8 cellular contexts compared by ENCODE assay signal in genomic region chr1:243254233-243254926, GRCh38. TPM values are rescaled to one million over a fixed set of nuclear protein-coding genes. Genes with fewer than 3 reads are reported as not detected.
DNase-seq lines count a peak whose midpoint lies in the region; ATAC-seq, FAIRE-seq and TF ChIP-seq lines count a peak whose summit lies in the region.

No MANE protein-coding gene starts in this region.

- peak overlapping the region; percentile 83 for H3K9ac ChIP-seq in HCT116 (ENCODE audit: low read length)

- H3K27me3 ChIP-seq in HCT116 (ENCODE audit: insufficient read depth, low read length) (no peaks in the 10 kb centered on the region), small intestine (ENCODE audit: control insufficient read depth in 2 of 2, insufficient read depth in 2 of 2, low read length in 2 of 2) (no peaks in the 10 kb centered on the region)

- WGBS in small intestine, 3 donors: 0 to 1% (median 1%) methylated on average over 30 to 50 of the region's 50 CpGs

- no peak for TF ChIP-seq RAD21 in HCT116 (IDR thresholded peaks at IDR 0.05; ENCODE audit: low read depth)

- BruUV-seq in HCT116 (replicated peaks; lab: Mats Ljungman, UMichigan): no TSS peak

- in situ Hi-C loops in T47D (cut with HindIII; ENCODE audit: low pct_unique_long_range_greater_than_20kb, low sequenced_read_pairs): no loop called here

- POLR2A ChIA-PET in HCT116 (lab: Charles Lee): interaction anchor here (1.5 to 3.0 kb wide), 2 partner anchors 8 to 12 kb away, joined by 4 to 23 read pairs; no protein-coding TSS in a partner anchor

- H3K9me2 ChIP-seq in HCT116 (ENCODE audit: insufficient read depth): no peaks in the 10 kb centered on the region

- RAD21 ChIA-PET in HCT116 (lab: Charles Lee; ENCODE audit: low non-redundant PET in 1 of 2, low total read pairs in 2 of 2, uncharacterized antibody in 2 of 2, unreplicated experiment in 2 of 2): interaction anchor here in 1 of 2 experiments (1.1 kb wide), 1 partner anchor 30 kb away, joined by 3 read pairs; no protein-coding TSS in a partner anchor

- peaks cover 82% of the 10 kb centered on the region for H3K79me2 ChIP-seq in HCT116 (ENCODE audit: insufficient read depth, low read length)

- H4K20me1 ChIP-seq in HCT116 (ENCODE audit: insufficient read depth): no peaks in the 10 kb centered on the region; the same call in 1 of the 2 replicates

- peak overlapping the region; percentile 82 for H3K4me2 ChIP-seq in HCT116 (ENCODE audit: low read length)

- H3K9me3 ChIP-seq in HCT116 (ENCODE audit: control insufficient read depth in 1 of 2, insufficient read depth in 1 of 2, low read depth in 1 of 2, low read length in 2 of 2) (no peaks in the 10 kb centered on the region), small intestine (ENCODE audit: control insufficient read depth, low read depth) (no peaks in the 10 kb centered on the region)

- TF ChIP-seq CTCF in HCT116 (IDR thresholded peaks at IDR 0.05 in 2 of 3, conservative IDR thresholded peaks at IDR 0.05 in 1 of 3; ENCODE audit: borderline replicate concordance in 1 of 3, insufficient read depth in 1 of 3, low read depth in 2 of 3, low read length in 2 of 3): no peak

- CTCF ChIA-PET in HCT116 (lab: Charles Lee): no interaction called here

- no peak for TF ChIP-seq POLR2A in HCT116 (IDR thresholded peaks at IDR 0.05; ENCODE audit: borderline replicate concordance, extremely low read depth, insufficient read depth, insufficient read length)

- peak; percentile 15 for ATAC-seq in HCT116
- ATAC-seq in GM18519 (IDR thresholded peaks at IDR 0.05; ENCODE audit: low FRiP score, unreplicated experiment): no peak

- H3K27ac ChIP-seq in HCT116 (ENCODE audit: low read depth, low read length) (peak overlapping the region; percentile 91), small intestine (ENCODE audit: low read depth in 1 of 2, low read length in 1 of 2) (peak overlapping the region; percentile 63 to 100)

- H3K36me3 ChIP-seq in HCT116 (ENCODE audit: control insufficient read depth in 1 of 2, insufficient read depth in 2 of 2, low read length in 2 of 2) (no peaks in the 10 kb centered on the region), small intestine (ENCODE audit: control insufficient read depth in 2 of 2, insufficient read depth in 2 of 2, low read length in 2 of 2) (no peaks in the 10 kb centered on the region)

- DNase-seq in EH (ENCODE audit: low read depth) (peak; percentile 77), HCT116 (ENCODE audit: low read depth, low spot score) (no peak), NCI-H1105 treated with DMSO at 0.1 percent for 48 hours (lab: John Stamatoyannopoulos, UW) (peak; percentile 43), T1000 (lab: John Stamatoyannopoulos, UW) (peak; percentile 29), T47D (ENCODE audit: low read depth in 1 of 2, low spot score in 1 of 2) (peak; percentile 27 to 69), iPS-NIHi11 (ENCODE audit: low spot score) (peak; percentile 56), small intestine (peak; percentile 47)

- H3K4me3 ChIP-seq in HCT116 (replicated peaks in 1 of 2; ENCODE audit: low read depth in 1 of 2, low read length in 2 of 2) (peak overlapping the region; percentile 80 to 94), small intestine (ENCODE audit: low read depth in 1 of 2, low read length in 2 of 2) (peak overlapping the region; percentile 56 to 81)

- H3K4me1 ChIP-seq in HCT116 (ENCODE audit: control insufficient read depth in 1 of 2, insufficient read depth in 2 of 2, low read length in 2 of 2): peaks cover 17 to 31% of the 10 kb centered on the region in 2 experiments
- peaks cover 2 to 6% of the 10 kb centered on the region in 2 donors for H3K4me1 ChIP-seq in small intestine (ENCODE audit: control insufficient read depth in 2 of 2, insufficient read depth in 1 of 2, low read depth in 1 of 2, low read length in 1 of 2)

- FAIRE-seq in small intestine (lab: Jason Lieb, UNC): no peak

- intact Hi-C loops in HCT116 (cut with micrococcal nuclease): loop anchor here (2.0 kb wide), 1 partner anchor 14 kb away; no protein-coding TSS in a partner anchor

- peak overlapping the region; percentile 40 for H2AFZ ChIP-seq in HCT116 (ENCODE audit: low read depth, low read length, poor library complexity, severe bottlenecking)

TF ChIP-seq in HCT116, 20 proteins besides CTCF, POLR2A, EP300 and RAD21:
- no peak for TF ChIP-seq EZH2 (IDR thresholded peaks at IDR 0.05)
- peak; percentile 12; the same call in 1 of the 2 replicates for TF ChIP-seq EGR1 (IDR thresholded peaks at IDR 0.05; ENCODE audit: low read depth)
- TF ChIP-seq, protein P1, sequence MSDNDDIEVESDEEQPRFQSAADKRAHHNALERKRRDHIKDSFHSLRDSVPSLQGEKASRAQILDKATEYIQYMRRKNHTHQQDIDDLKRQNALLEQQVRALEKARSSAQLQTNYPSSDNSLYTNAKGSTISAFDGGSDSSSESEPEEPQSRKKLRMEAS (IDR thresholded peaks at IDR 0.05): peak; percentile 26; the same call in 1 of the 2 replicates
- no peak for TF ChIP-seq ATF3 (IDR thresholded peaks at IDR 0.05)

RNA-seq across cellular contexts. Expression of gene CEP170, which starts 0.7 kb away (rescaled TPM):
- 55.2 TPM for total RNA-seq in HCT116 (2021; ENCODE audit: unreplicated experiment)
- 17.0 and 20.9 TPM in 2 replicates for polyA plus RNA-seq in HCT116 (2012)
- 1 to 10 TPM; 1.1 to 6.5 (median 3.0) TPM for polyA plus RNA-seq in small intestine

RNA-seq across cellular contexts. Expression of gene SDCCAG8, which starts 1.5 kb away (rescaled TPM):
- total RNA-seq in HCT116 (2021; ENCODE audit: unreplicated experiment): 38.2 TPM
- 42.7 and 47.5 TPM in 2 replicates for polyA plus RNA-seq in HCT116 (2012)
- polyA plus RNA-seq in small intestine: 10 to 100 TPM; 19.2 to 26.5 (median 20.8) TPM
